Comparison of ENCODE assay signal across 8 cellular contexts in genomic region chr11:68383976-68384501, GRCh38.
A peak's percentile ranks its signal among the peaks of the same experiment; 100 is the strongest.
DNase-seq lines count a peak whose midpoint lies in the region; ATAC-seq, FAIRE-seq and TF ChIP-seq lines count a peak whose summit lies in the region.

No MANE protein-coding gene starts in this region.

- peaks cover 4% of the 10 kb centered on the region for H3K4me1 ChIP-seq in CD8-positive, alpha-beta T cell (ENCODE audit: insufficient read depth, low read length)

- POLR2A ChIA-PET in CD8-positive, alpha-beta T cell (lab: Charles Lee) = no interaction called here

- H3K4me3 ChIP-seq in CD8-positive, alpha-beta T cell (ENCODE audit: low read depth, low read length) = no peak overlapping the region
- H3K4me3 ChIP-seq in WI38 (ENCODE audit: low read depth, low read length) (no peak overlapping the region), bronchial epithelial cell (ENCODE audit: low read depth, low read length) (no peak overlapping the region)

- H3K4me1 Mint-ChIP-seq in CD8-positive, alpha-beta T cell (ENCODE audit: low read depth) = peaks cover 15% of the 10 kb centered on the region

- no peaks in the 10 kb centered on the region for H3K36me3 ChIP-seq in CD8-positive, alpha-beta T cell (ENCODE audit: insufficient read depth, low read length)
- peaks cover 4% of the 10 kb centered on the region for H3K36me3 ChIP-seq in bronchial epithelial cell (ENCODE audit: control insufficient read depth, insufficient read depth, low read length)

- H3K9me3 ChIP-seq in CD8-positive, alpha-beta T cell (ENCODE audit: low read length) = no peaks in the 10 kb centered on the region

- peak; percentile 94 for TF ChIP-seq CTCF in CD8-positive, alpha-beta T cell (IDR thresholded peaks at IDR 0.05)
- TF ChIP-seq CTCF in WI38 (IDR thresholded peaks at IDR 0.05; ENCODE audit: low read depth, low read length) (peak; percentile 98), bronchial epithelial cell (IDR thresholded peaks at IDR 0.05; ENCODE audit: insufficient read depth, low read length, severe bottlenecking) (peak; percentile 92)

- FAIRE-seq in bronchial epithelial cell (lab: Jason Lieb, UNC) = no peak

- H3K27ac Mint-ChIP-seq in CD8-positive, alpha-beta T cell = no peak overlapping the region

- H3K27ac ChIP-seq in CD8-positive, alpha-beta T cell (ENCODE audit: low read depth, low read length) = no peak overlapping the region

- no peaks in the 10 kb centered on the region for H3K9me3 Mint-ChIP-seq in CD8-positive, alpha-beta T cell

- no peak overlapping the region for H3K4me3 Mint-ChIP-seq in CD8-positive, alpha-beta T cell

- H3K27me3 Mint-ChIP-seq in CD8-positive, alpha-beta T cell (ENCODE audit: low read depth) = peaks cover 3% of the 10 kb centered on the region

- H3K27me3 ChIP-seq in CD8-positive, alpha-beta T cell (ENCODE audit: insufficient read depth, low read length) = no peaks in the 10 kb centered on the region
- H3K27me3 ChIP-seq in bronchial epithelial cell (ENCODE audit: control insufficient read depth, insufficient read depth, low read length) = no peaks in the 10 kb centered on the region

- no peaks in the 10 kb centered on the region for H3K36me3 Mint-ChIP-seq in CD8-positive, alpha-beta T cell

- CTCF ChIA-PET in CD8-positive, alpha-beta T cell (lab: Charles Lee) = interaction anchor here (0.7 to 4.8 kb wide), 8 partner anchors 8 to 131 kb away, joined by 3 to 35 read pairs (median 5); no protein-coding TSS in a partner anchor

- intact Hi-C loops in CD8-positive, alpha-beta T cell (cut with DNase I, micrococcal nuclease) = loop anchor here (1.0 kb wide), 1 partner anchor 127 kb away; no protein-coding TSS in a partner anchor

- ATAC-seq in CD8-positive, alpha-beta T cell = peak; percentile 44
- ATAC-seq in GM21390 (IDR thresholded peaks at IDR 0.05; ENCODE audit: unreplicated experiment) (no peak), GM19467 (IDR thresholded peaks at IDR 0.05; ENCODE audit: unreplicated experiment) (no peak)

- peak; percentile 34 to 78 (median 53) for DNase-seq in CD8-positive, alpha-beta T cell
- DNase-seq in HT1080 (ENCODE audit: low read depth) = peak; percentile 16
- peak; percentile 11 for DNase-seq in bronchial epithelial cell (ENCODE audit: low read depth)
- peak; percentile 65 for DNase-seq in left kidney (ENCODE audit: low read depth, low spot score)
- DNase-seq in stimulated activated CD4-positive, alpha-beta T cell treated with anti-CD3 and anti-CD28 coated beads, TNF-alpha, amount 100 ng/mL, for 4 hours (ENCODE audit: low read depth in 3 of 3) = peak; percentile 17 to 57 (median 46)

Comparison
In these comparisons a context has a peak if more than half of its experiments do, and no peak if none do; other contexts are left out.
1. DNase-seq: peak in every context shown above with its lines; median percentile 65 in left kidney; 53 in CD8-positive, alpha-beta T cell; 46 in stimulated activated CD4-positive, alpha-beta T cell treated with anti-CD3 and anti-CD28 coated beads, TNF-alpha, amount 100 ng/mL, for 4 hours; 16 in HT1080; 11 in bronchial epithelial cell.